ENCODE assay signal across 1 cellular context in genomic region chr7:85289279-85289678, GRCh38.
TF ChIP-seq lines count a peak whose summit lies in the region.

No MANE protein-coding gene starts in this region.

TF ChIP-seq in GM23338, 12 proteins besides CTCF, POLR2A, EP300 and RAD21 (continued from another document):
- no peak for TF ChIP-seq ETS1 (IDR thresholded peaks at IDR 0.05)
- TF ChIP-seq EZH2 (IDR thresholded peaks at IDR 0.05; ENCODE audit: low read depth, unreplicated experiment) = no peak
- no peak for TF ChIP-seq EZH2phosphoT487 (IDR thresholded peaks at IDR 0.05; ENCODE audit: unreplicated experiment)
- no peak for TF ChIP-seq ZNF331 (CRISPR knock-in tag; IDR thresholded peaks at IDR 0.05; ENCODE audit: low read depth)
